8 cellular contexts compared by ENCODE assay signal in genomic region chr7:67302113-67303039, GRCh38.
A peak's percentile ranks its signal among the peaks of the same experiment; 100 is the strongest.
DNase-seq lines count a peak whose midpoint lies in the region; ATAC-seq, FAIRE-seq and TF ChIP-seq lines count a peak whose summit lies in the region.

No MANE protein-coding gene starts in this region.

- intact Hi-C loops in HepG2 (cut with micrococcal nuclease; ENCODE audit: unreplicated experiment): no loop called here

- H4K20me1 ChIP-seq in HepG2 (ENCODE audit: insufficient read depth, low read length): no peaks in the 10 kb centered on the region

- peak overlapping the region; percentile 94 for H3K27ac ChIP-seq in HepG2 (ENCODE audit: extremely low read length, insufficient read depth, low read length)

- H3K27me3 ChIP-seq in HepG2 (ENCODE audit: control insufficient read depth in 1 of 2, insufficient read depth in 2 of 2, low read length in 2 of 2): no peaks in the 10 kb centered on the region

- ATAC-seq in GM19328 (IDR thresholded peaks at IDR 0.05; ENCODE audit: unreplicated experiment) (peak; percentile 88), HG03520 (IDR thresholded peaks at IDR 0.05; ENCODE audit: unreplicated experiment) (peak; percentile 86), HepG2 (peak; percentile 95)

- TSS peak; percentile 65 for BruUV-seq in HepG2 (replicated peaks; lab: Mats Ljungman, UMichigan)

- TF ChIP-seq CTCF in HepG2 (CRISPR knock-in tag; IDR thresholded peaks at IDR 0.05): peak; percentile 52

- peak; percentile 41; the same call in 1 of the 2 replicates for TF ChIP-seq RAD21 in HepG2 (CRISPR knock-in tag; IDR thresholded peaks at IDR 0.05)

- peaks cover 12% of the 10 kb centered on the region for H3K79me2 ChIP-seq in HepG2 (ENCODE audit: insufficient read depth, low read length)

- no peaks in the 10 kb centered on the region for H3K9me3 ChIP-seq in HepG2 (ENCODE audit: low read length)

- peak; percentile 92 to 96 for TF ChIP-seq POLR2A in HepG2 (IDR thresholded peaks at IDR 0.05; ENCODE audit: insufficient read depth in 1 of 2, low read depth in 2 of 2, low read length in 2 of 2)

- under 1% methylated on average over 29 of the region's 83 CpGs for WGBS in HepG2 (ENCODE audit: low lambda C conversion rate)

- DNase-seq in C1 segment of cervical spinal cord (lab: John Stamatoyannopoulos, UW): peak; percentile 83 to 98 (median 94)
- peak; percentile 100 for DNase-seq in NCI-H69 (lab: John Stamatoyannopoulos, UW)
- DNase-seq in activated CD4-positive, alpha-beta T cell treated with anti-CD3 and anti-CD28 coated beads, Interleukin-2, amount 50 U/mL, for 24 hours (ENCODE audit: low read depth in 1 of 2, low spot score in 1 of 2): peak; percentile 94 to 99
- peak; percentile 99 for DNase-seq in dermis blood vessel endothelial cell
- DNase-seq in HepG2 (ENCODE audit: low spot score): peak; percentile 99
- DNase-seq in stimulated activated CD4-positive, alpha-beta T cell treated with anti-CD3 and anti-CD28 coated beads, Interleukin-4, amount 100 ng/mL, for 1 hour: peak; percentile 97

- FAIRE-seq in HepG2 (lab: Jason Lieb, UNC): peak; percentile 93

- TF ChIP-seq EP300 in HepG2 (IDR thresholded peaks at IDR 0.05; ENCODE audit: low read depth in 2 of 2, low read length in 2 of 2) (no peak), HepG2 (CRISPR knock-in tag; IDR thresholded peaks at IDR 0.05; ENCODE audit: borderline replicate concordance) (no peak)

- POLR2A ChIA-PET in HepG2 (lab: Yijun Ruan, JAX): interaction anchor here (0.6 to 1.4 kb wide), 5 partner anchors 11 to 458 kb away, joined by 3 to 13 read pairs (median 5); partner anchors contain the start of genes SBDS and TYW1

- CTCF ChIA-PET in HepG2 (lab: Yijun Ruan, JAX; ENCODE audit: low intra/inter-chr PET ratio, low total read pairs): no interaction called here

- H3K4me1 ChIP-seq in HepG2 (ENCODE audit: insufficient read depth, low read length): peaks cover 16% of the 10 kb centered on the region

- peak overlapping the region; percentile 92 to 99 (median 97) for H3K4me3 ChIP-seq in HepG2 (replicated peaks in 1 of 3; ENCODE audit: insufficient read depth in 1 of 3, low read depth in 2 of 3, low read length in 3 of 3)

- H3K36me3 ChIP-seq in HepG2 (replicated peaks in 1 of 2; ENCODE audit: control insufficient read depth in 1 of 2, insufficient read depth in 2 of 2, low read length in 2 of 2): peaks cover 1 to 19% of the 10 kb centered on the region in 2 experiments; a peak in 2 of 5 replicates

- in situ Hi-C loops in HepG2 (cut with HindIII; ENCODE audit: extremely low pct_ligation_motif_present, low pct_unique_long_range_greater_than_20kb): no loop called here

- H3K4me2 ChIP-seq in HepG2 (ENCODE audit: low read depth, low read length): peak overlapping the region; percentile 94

- H3K9ac ChIP-seq in HepG2 (ENCODE audit: insufficient read depth, low read depth, low read length): peak overlapping the region; percentile 96

- H2AFZ ChIP-seq in HepG2 (ENCODE audit: low read length): no peak overlapping the region

TF ChIP-seq in HepG2, 621 proteins besides CTCF, POLR2A, EP300 and RAD21 (continues in another document):
- no peak for TF ChIP-seq ZNF737 (CRISPR knock-in tag; IDR thresholded peaks at IDR 0.05; ENCODE audit: borderline replicate concordance)
- TF ChIP-seq MAX (IDR thresholded peaks at IDR 0.05): peak; percentile 79
- TF ChIP-seq HOXA5 (CRISPR knock-in tag; IDR thresholded peaks at IDR 0.05): peak; percentile 59; the same call in 1 of the 2 replicates
- 0 out of 2 replicates have a peak, but pooled peaks have one; percentile 42 for TF ChIP-seq ZNF776 (CRISPR knock-in tag; IDR thresholded peaks at IDR 0.05)
- no peak for TF ChIP-seq ZNF781 (CRISPR knock-in tag; IDR thresholded peaks at IDR 0.05; ENCODE audit: borderline replicate concordance, not compliant biosample characterization)
- no peak for TF ChIP-seq RAD51 (IDR thresholded peaks at IDR 0.05; ENCODE audit: borderline replicate concordance)
- no peak for TF ChIP-seq EZH2 (conservative IDR thresholded peaks at IDR 0.05; ENCODE audit: low read depth, low read length)
- TF ChIP-seq MLX (CRISPR knock-in tag; IDR thresholded peaks at IDR 0.05): no peak
- no peak for TF ChIP-seq ZFP41 (CRISPR knock-in tag; IDR thresholded peaks at IDR 0.05; ENCODE audit: borderline replicate concordance)
- no peak for TF ChIP-seq HMGXB3 (CRISPR knock-in tag; IDR thresholded peaks at IDR 0.05; ENCODE audit: borderline replicate concordance)
- no peak for TF ChIP-seq ZSCAN12 (CRISPR knock-in tag; IDR thresholded peaks at IDR 0.05)
- TF ChIP-seq SRY (CRISPR knock-in tag; IDR thresholded peaks at IDR 0.05): no peak
- TF ChIP-seq ZFP90 (CRISPR knock-in tag; IDR thresholded peaks at IDR 0.05; ENCODE audit: borderline replicate concordance): peak; percentile 53; the same call in 1 of the 2 replicates
- TF ChIP-seq KLF12 (CRISPR knock-in tag; IDR thresholded peaks at IDR 0.05; ENCODE audit: borderline replicate concordance): 0 out of 2 replicates have a peak, but pooled peaks have one; percentile 26
- peak; percentile 13; the same call in 1 of the 2 replicates for TF ChIP-seq ZNF770 (CRISPR knock-in tag; IDR thresholded peaks at IDR 0.05)
- 0 out of 2 replicates have a peak, but pooled peaks have one; percentile 33 for TF ChIP-seq ZNF616 (CRISPR knock-in tag; IDR thresholded peaks at IDR 0.05; ENCODE audit: low read depth)
- TF ChIP-seq SRF (IDR thresholded peaks at IDR 0.05; ENCODE audit: low read depth, low read length): 0 out of 2 replicates have a peak, but pooled peaks have one; percentile 7
- TF ChIP-seq SALL1 (CRISPR knock-in tag; IDR thresholded peaks at IDR 0.05): peak; percentile 85
- no peak for TF ChIP-seq JUNB (CRISPR knock-in tag; IDR thresholded peaks at IDR 0.05; ENCODE audit: borderline replicate concordance)
- peak; percentile 59 for TF ChIP-seq POGZ (CRISPR knock-in tag; IDR thresholded peaks at IDR 0.05)

Comparison
In these comparisons a context has a peak if more than half of its experiments do, and no peak if none do; other contexts are left out.
1. Peak in every context shown above with its lines: DNase-seq, ATAC-seq, H3K4me3 ChIP-seq and H3K27ac ChIP-seq.